Comparison of ENCODE assay signal across 9 cellular contexts in the genomic region with DNA sequence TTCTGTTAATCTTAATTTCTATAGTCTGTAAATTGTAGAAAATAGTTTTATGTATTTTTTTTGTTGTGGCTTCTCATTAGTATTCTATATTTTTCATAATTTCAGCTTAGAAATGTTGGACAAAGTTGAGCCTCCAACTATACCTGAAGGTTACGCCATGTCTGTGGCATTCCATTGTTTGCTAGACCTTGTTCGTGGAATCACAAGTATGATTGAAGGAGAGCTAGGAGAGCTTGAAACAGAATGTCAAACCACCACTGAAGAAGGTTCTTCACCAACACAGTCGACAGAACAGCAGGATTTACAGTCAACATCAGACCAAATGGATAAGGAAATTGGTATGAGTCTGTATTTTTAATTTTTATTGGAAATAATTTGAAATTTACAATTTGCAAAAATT.
"Had no signal": no experiment of that assay in that cellular context is flagged by ENCODE, and none has a peak within 500 bp of the region (broad histone marks: within the 10 kb centered on the region; RNA-seq: fewer than 3 reads in every experiment).

No MANE protein-coding gene starts in this region.

- FAIRE-seq: HTR-8/SVneo, K562 had no signal

- ATAC-seq: HCT116, K562 had no signal

- H3K9me3 ChIP-seq: HAP-1 had no signal

- H3K4me3 ChIP-seq: GM23248, HAP-1, K562 had no signal

- H3K27ac ChIP-seq: GM23248 had no signal

- DNase-seq: GM23248, GOT3, H7, HFFc6, KG1 had no signal
